Comparison of ENCODE assay signal across 31 cellular contexts in the genomic region with DNA sequence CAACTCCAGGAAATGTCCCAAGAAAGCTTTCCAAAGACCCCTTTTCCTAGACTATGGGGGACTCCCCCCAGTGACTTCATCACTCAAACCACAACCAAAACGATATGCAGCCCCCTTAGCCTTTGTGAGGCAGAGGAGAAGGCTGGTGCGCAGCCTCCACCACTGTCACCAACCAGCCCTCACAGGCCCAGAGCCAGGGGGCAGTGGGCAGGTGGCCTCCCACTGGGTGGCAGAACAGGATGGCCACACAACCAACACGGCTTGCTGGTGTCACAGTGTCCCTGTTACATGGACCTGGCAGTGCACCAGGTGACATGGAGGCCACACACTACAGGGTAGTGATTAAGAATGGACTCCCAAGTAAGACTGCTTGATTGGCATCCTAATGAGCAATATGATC.
"Had no signal": no experiment of that assay in that cellular context is flagged by ENCODE, and none has a peak within 500 bp of the region (broad histone marks: within the 10 kb centered on the region; RNA-seq: fewer than 3 reads in every experiment).

No MANE protein-coding gene starts in this region.

- H3K36me3 ChIP-seq: colonic mucosa, gastrocnemius medialis, tibial artery, upper lobe of right lung had no signal

- DNase-seq: activated CD4-positive, alpha-beta memory T cell treated with anti-CD3 and anti-CD28 coated beads for 36 hours; activated CD4-positive, alpha-beta T cell treated with anti-CD3 and anti-CD28 coated beads, Interleukin-2, amount 10 ng/mL, durations not matched to agents 24 days and 14 days; activated CD4-positive, CD25-positive, alpha-beta regulatory T cell treated with anti-CD3 and anti-CD28 coated beads, Interleukin-2, amount 50 U/mL, for 72 hours; activated naive CD8-positive, alpha-beta T cell treated with anti-CD3 and anti-CD28 coated beads, Interleukin-2, amount 50 U/mL, for 24 hours; activated T-cell treated with anti-CD3 and anti-CD28 coated beads, Interleukin-2, amount 50 U/mL, for 4 hours; anterior cingulate cortex; body of pancreas; colonic mucosa; effector CD8-positive, alpha-beta T cell; gastrocnemius medialis; left cardiac atrium; left ventricle myocardium superior; mammary epithelial cell; naive B cell; nucleus accumbens; right cardiac atrium; stimulated activated CD4-positive, alpha-beta T cell treated with anti-CD3 and anti-CD28 coated beads, Interleukin-12 subunit alpha, Interleukin-12 subunit beta, amount 100 ng/mL, for 4 hours; stimulated activated CD4-positive, alpha-beta T cell treated with anti-CD3 and anti-CD28 coated beads, Interleukin-4, amount 100 ng/mL, for 24 hours; stimulated activated naive B cell treated with anti-CD40 and anti-IgM and Interleukin-4, amounts not matched to agents 10 μg/mL and 1 μg/mL and 100 μg/mL, for 72 hours; substantia nigra; T-helper 2 cell; tibial artery; upper lobe of right lung had no signal

- H3K27ac Mint-ChIP-seq: activated CD4-positive, alpha-beta memory T cell treated with anti-CD3 and anti-CD28 coated beads for 36 hours; activated CD4-positive, alpha-beta T cell treated with anti-CD3 and anti-CD28 coated beads, Interleukin-2, amount 10 ng/mL, durations not matched to agents 24 days and 14 days; activated naive CD4-positive, alpha-beta T cell treated with anti-CD3 and anti-CD28 coated beads, Interleukin-2, amount 50 U/mL, for 24 hours; activated naive CD8-positive, alpha-beta T cell treated with anti-CD3 and anti-CD28 coated beads, Interleukin-2, amount 50 U/mL, for 24 hours; activated T-helper 2 cell treated with anti-CD3 and anti-CD28 coated beads, Interferon-gamma antibody, Interleukin-2, Interleukin-4, amounts not matched to agents 10 μg/mL and 5 μg/mL and 100 μg/mL, durations not matched to agents 14 hours and 24 hours and 36 hours; naive B cell; stimulated activated naive B cell treated with anti-CD40 and anti-IgM and Interleukin-4, amounts not matched to agents 10 μg/mL and 1 μg/mL and 100 μg/mL, for 72 hours had no signal

- H3K27ac ChIP-seq: body of pancreas, colonic mucosa, epithelial cell of prostate, gastrocnemius medialis, hepatocyte, upper lobe of right lung had no signal

- H3K4me3 ChIP-seq: body of pancreas, colonic mucosa, gastrocnemius medialis, hepatocyte, tibial artery, upper lobe of right lung had no signal

- H3K9me3 ChIP-seq: body of pancreas, colonic mucosa, gastrocnemius medialis, tibial artery, upper lobe of right lung had no signal

- FAIRE-seq: endometrium, keratinocyte had no signal

- H3K9me3 Mint-ChIP-seq: activated CD4-positive, alpha-beta memory T cell treated with anti-CD3 and anti-CD28 coated beads for 36 hours; activated CD4-positive, alpha-beta T cell treated with anti-CD3 and anti-CD28 coated beads, Interleukin-2, amount 10 ng/mL, durations not matched to agents 24 days and 14 days; activated naive CD4-positive, alpha-beta T cell treated with anti-CD3 and anti-CD28 coated beads, Interleukin-2, amount 50 U/mL, for 24 hours; activated T-helper 2 cell treated with anti-CD3 and anti-CD28 coated beads, Interferon-gamma antibody, Interleukin-2, Interleukin-4, amounts not matched to agents 10 μg/mL and 5 μg/mL and 100 μg/mL, durations not matched to agents 14 hours and 24 hours and 36 hours had no signal

- H3K27me3 ChIP-seq: body of pancreas, colonic mucosa, gastrocnemius medialis, hepatocyte, tibial artery, upper lobe of right lung had no signal

- H3K36me3 Mint-ChIP-seq: activated CD4-positive, alpha-beta memory T cell treated with anti-CD3 and anti-CD28 coated beads for 36 hours; activated naive CD4-positive, alpha-beta T cell treated with anti-CD3 and anti-CD28 coated beads, Interleukin-2, amount 50 U/mL, for 24 hours; stimulated activated naive B cell treated with anti-CD40 and anti-IgM and Interleukin-4, amounts not matched to agents 10 μg/mL and 1 μg/mL and 100 μg/mL, for 72 hours had no signal

- H3K79me2 ChIP-seq: hepatocyte had no signal

- H3K4me3 Mint-ChIP-seq: activated CD4-positive, alpha-beta memory T cell treated with anti-CD3 and anti-CD28 coated beads for 36 hours; activated CD4-positive, alpha-beta T cell treated with anti-CD3 and anti-CD28 coated beads, Interleukin-2, amount 10 ng/mL, durations not matched to agents 24 days and 14 days; activated naive CD4-positive, alpha-beta T cell treated with anti-CD3 and anti-CD28 coated beads, Interleukin-2, amount 50 U/mL, for 24 hours; activated naive CD8-positive, alpha-beta T cell treated with anti-CD3 and anti-CD28 coated beads, Interleukin-2, amount 50 U/mL, for 24 hours; activated T-cell treated with anti-CD3 and anti-CD28 coated beads, Interleukin-2, amount 50 U/mL, for 4 hours; naive B cell; neural crest cell; stimulated activated naive B cell treated with anti-CD40 and anti-IgM and Interleukin-4, amounts not matched to agents 10 μg/mL and 1 μg/mL and 100 μg/mL, for 72 hours had no signal

- H3K27me3 Mint-ChIP-seq: activated CD4-positive, alpha-beta memory T cell treated with anti-CD3 and anti-CD28 coated beads for 36 hours; activated naive CD4-positive, alpha-beta T cell treated with anti-CD3 and anti-CD28 coated beads, Interleukin-2, amount 50 U/mL, for 24 hours; activated naive CD8-positive, alpha-beta T cell treated with anti-CD3 and anti-CD28 coated beads, Interleukin-2, amount 50 U/mL, for 24 hours; naive B cell; stimulated activated naive B cell treated with anti-CD40 and anti-IgM and Interleukin-4, amounts not matched to agents 10 μg/mL and 1 μg/mL and 100 μg/mL, for 72 hours had no signal

- ATAC-seq: activated naive CD8-positive, alpha-beta T cell treated with anti-CD3 and anti-CD28 coated beads, Interleukin-2, amount 50 U/mL, for 24 hours; activated T-cell treated with anti-CD3 and anti-CD28 coated beads, Interleukin-2, amount 50 U/mL, for 4 hours; body of pancreas; gastrocnemius medialis; left ventricle myocardium superior; SK-N-SH treated with all-trans-retinoic acid at 6 μM for 48 hours; stimulated activated naive B cell treated with anti-CD40 and anti-IgM and Interleukin-4, amounts not matched to agents 10 μg/mL and 1 μg/mL and 100 μg/mL, for 72 hours; upper lobe of right lung had no signal

- H3K4me2 ChIP-seq: hepatocyte had no signal

- H3K4me1 ChIP-seq: body of pancreas, colonic mucosa had no signal

- H3K4me1 Mint-ChIP-seq: activated naive CD4-positive, alpha-beta T cell treated with anti-CD3 and anti-CD28 coated beads, Interleukin-2, amount 50 U/mL, for 24 hours; activated naive CD8-positive, alpha-beta T cell treated with anti-CD3 and anti-CD28 coated beads, Interleukin-2, amount 50 U/mL, for 24 hours; naive B cell; stimulated activated naive B cell treated with anti-CD40 and anti-IgM and Interleukin-4, amounts not matched to agents 10 μg/mL and 1 μg/mL and 100 μg/mL, for 72 hours had no signal

- H2AFZ ChIP-seq: hepatocyte had no signal
